In the genomic region with DNA sequence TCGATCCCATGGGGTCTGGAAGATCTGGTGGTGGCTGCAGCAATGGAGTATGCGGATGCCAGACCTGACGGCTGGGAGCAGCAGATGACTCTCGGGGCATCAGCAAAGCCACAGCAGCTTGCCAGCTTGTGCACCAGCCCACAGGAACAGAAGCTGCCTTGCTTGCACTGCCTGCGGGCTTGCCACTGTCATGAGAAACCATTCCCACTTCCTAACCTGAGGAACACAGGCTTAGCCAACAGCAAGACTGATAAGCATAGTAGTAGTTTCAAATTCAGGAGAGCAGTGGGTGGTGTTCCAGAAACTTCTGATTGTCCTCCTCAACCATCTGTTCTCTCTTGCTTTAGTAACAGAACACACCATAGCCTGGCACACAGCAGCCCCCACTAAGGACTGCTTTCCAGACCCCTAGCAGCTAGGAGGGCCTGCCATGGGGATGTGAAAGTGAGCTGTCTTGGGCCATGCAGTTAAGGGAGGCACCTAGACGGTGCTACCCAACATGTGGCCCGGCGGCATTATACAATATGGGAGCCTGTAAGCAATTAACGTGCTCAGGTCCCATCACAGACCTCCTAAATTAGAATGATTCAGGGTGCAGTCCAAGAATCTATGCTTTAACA, we compare ENCODE assay signal across 8 cellular contexts. TPM values are rescaled to one million over a fixed set of nuclear protein-coding genes. Genes with fewer than 3 reads are reported as not detected.
DNase-seq lines count a peak whose midpoint lies in the region; ATAC-seq, FAIRE-seq and TF ChIP-seq lines count a peak whose summit lies in the region.

No MANE protein-coding gene starts in this region.

- no peak overlapping the region for H3K4me3 Mint-ChIP-seq in MCF 10A (ENCODE audit: unreplicated experiment)
- peak overlapping the region; percentile 40 for H3K4me3 Mint-ChIP-seq in memory B cell
- H3K4me3 Mint-ChIP-seq in type B pancreatic cell: peak overlapping the region; percentile 70

- no TSS peak for BruUV-seq in MCF 10A (replicated peaks; lab: Mats Ljungman, UMichigan)
- no TSS peak for BruUV-seq in mammary epithelial cell (replicated peaks; lab: Mats Ljungman, UMichigan)
- BruUV-seq in K562 (replicated peaks; lab: Mats Ljungman, UMichigan): no TSS peak

- dilution Hi-C loops in mammary epithelial cell (cut with HindIII; ENCODE audit: low sequenced_read_pairs): no loop called here

- 95% methylated on average over 9 of the region's 9 CpGs for WGBS in mammary epithelial cell (ENCODE audit: low coverage, missing lambda C conversion rate)
- WGBS in K562 (ENCODE audit: insufficient coverage, low coverage, missing lambda C conversion rate): 91% methylated on average over 9 of the region's 9 CpGs
- 89% methylated on average over 3 of the region's 9 CpGs for WGBS in SK-N-SH (ENCODE audit: low lambda C conversion rate)

- POLR2A ChIA-PET in MCF 10A (lab: Yijun Ruan, JAX): no interaction called here
- POLR2A ChIA-PET in K562 (lab: Yijun Ruan, JAX): no interaction called here
- POLR2A ChIA-PET in SK-N-SH (lab: Yijun Ruan, JAX): no interaction called here

- H3K9me3 Mint-ChIP-seq in MCF 10A (ENCODE audit: unreplicated experiment) (no peaks in the 10 kb centered on the region), memory B cell (peaks cover 3% of the 10 kb centered on the region), type B pancreatic cell (no peaks in the 10 kb centered on the region)

- no peak overlapping the region for H3K4me2 ChIP-seq in mammary epithelial cell (ENCODE audit: insufficient read depth, low read depth, low read length)
- no peak overlapping the region for H3K4me2 ChIP-seq in K562 (ENCODE audit: insufficient read depth, low read length)
- no peak overlapping the region for H3K4me2 ChIP-seq in SK-N-SH

- H2AFZ ChIP-seq in mammary epithelial cell (ENCODE audit: low read depth, low read length): no peak overlapping the region
- no peak overlapping the region for H2AFZ ChIP-seq in K562 (ENCODE audit: low read depth, low read length)
- H2AFZ ChIP-seq in SK-N-SH (ENCODE audit: low read depth): no peak overlapping the region

- in situ Hi-C loops in mammary epithelial cell (cut with MboI; ENCODE audit: low sequenced_read_pairs in 2 of 2): no loop called here
- in situ Hi-C loops in K562 (cut with MboI): no loop called here

- H3K27me3 Mint-ChIP-seq in MCF 10A (ENCODE audit: insufficient read depth, unreplicated experiment) (no peaks in the 10 kb centered on the region), memory B cell (no peaks in the 10 kb centered on the region), type B pancreatic cell (no peaks in the 10 kb centered on the region)

- H3K36me3 Mint-ChIP-seq in MCF 10A (ENCODE audit: insufficient read depth, unreplicated experiment) (peaks cover 7% of the 10 kb centered on the region), memory B cell (peaks cover 23% of the 10 kb centered on the region), type B pancreatic cell (peaks cover 12% of the 10 kb centered on the region)

- CTCF ChIA-PET in MCF 10A (lab: Yijun Ruan, JAX): interaction anchor here (0.7 kb wide), 1 partner anchor 152 kb away, joined by 3 read pairs; no protein-coding TSS in a partner anchor
- CTCF ChIA-PET in mammary epithelial cell (lab: Charles Lee; ENCODE audit: low non-redundant PET): no interaction called here
- CTCF ChIA-PET in K562 (lab: Yijun Ruan, JAX; ENCODE audit: low intra/inter-chr PET ratio): no interaction called here
- CTCF ChIA-PET in SK-N-SH (lab: Yijun Ruan, JAX): no interaction called here

- H4K20me1 ChIP-seq in mammary epithelial cell (ENCODE audit: insufficient read depth, low read length): peaks cover 7% of the 10 kb centered on the region
- peaks cover 27% of the 10 kb centered on the region for H4K20me1 ChIP-seq in K562 (replicated peaks; ENCODE audit: control insufficient read depth, insufficient read depth, low read length)
- peaks cover 62% of the 10 kb centered on the region for H4K20me1 ChIP-seq in SK-N-SH (ENCODE audit: insufficient read depth)

- H3K27me3 ChIP-seq in mammary epithelial cell (ENCODE audit: insufficient read depth, low read length) (no peaks in the 10 kb centered on the region), K562 (ENCODE audit: control insufficient read depth in 2 of 2, insufficient read depth in 2 of 2, low read length in 2 of 2) (no peaks in the 10 kb centered on the region), SK-N-SH (ENCODE audit: insufficient read depth) (no peaks in the 10 kb centered on the region)

- TF ChIP-seq CTCF in MCF 10A (IDR thresholded peaks at IDR 0.05; ENCODE audit: unreplicated experiment) (no peak), mammary epithelial cell (conservative IDR thresholded peaks at IDR 0.05 in 1 of 2, IDR thresholded peaks at IDR 0.05 in 1 of 2; ENCODE audit: extremely low read depth in 1 of 2, insufficient read depth in 1 of 2, low read depth in 1 of 2, low read length in 2 of 2) (no peak), K562 (IDR thresholded peaks at IDR 0.05 in 2 of 3, conservative IDR thresholded peaks at IDR 0.05 in 1 of 3; ENCODE audit: insufficient read depth in 2 of 3, low read depth in 1 of 3, low read length in 3 of 3) (no peak), type B pancreatic cell (conservative IDR thresholded peaks at IDR 0.05) (no peak), SK-N-SH (IDR thresholded peaks at IDR 0.05) (no peak)

- no peak for TF ChIP-seq POLR2A in K562 (conservative IDR thresholded peaks at IDR 0.05)

- TF ChIP-seq EP300 in K562 (IDR thresholded peaks at IDR 0.05; ENCODE audit: low read length) (no peak), SK-N-SH (IDR thresholded peaks at IDR 0.05; ENCODE audit: borderline replicate concordance in 1 of 2, low read depth in 1 of 2, low read length in 1 of 2) (no peak)

- peaks cover 3% of the 10 kb centered on the region for H3K9me1 ChIP-seq in K562 (ENCODE audit: control insufficient read depth, insufficient read depth, low read length)

- H3K9me2 ChIP-seq in SK-N-SH: no peaks in the 10 kb centered on the region

- peaks cover 98% of the 10 kb centered on the region for H3K79me2 ChIP-seq in mammary epithelial cell (ENCODE audit: insufficient read depth, low read length)
- H3K79me2 ChIP-seq in K562 (ENCODE audit: control insufficient read depth, insufficient read depth, low read length): peaks cover 98% of the 10 kb centered on the region
- H3K79me2 ChIP-seq in SK-N-SH (ENCODE audit: insufficient read depth): peaks cover 69% of the 10 kb centered on the region

- no peak for FAIRE-seq in K562 (lab: Jason Lieb, UNC)

- no peak overlapping the region for H3K4me3 ChIP-seq in mammary epithelial cell (replicated peaks in 1 of 3; ENCODE audit: insufficient read depth in 1 of 3, low read depth in 2 of 3, low read length in 3 of 3)
- H3K4me3 ChIP-seq in K562: no peak overlapping the region
- no peak overlapping the region for H3K4me3 ChIP-seq in SK-N-SH (ENCODE audit: low read depth in 2 of 2, low read length in 1 of 2)

- ATAC-seq in K562: no peak
- peak; percentile 22 for ATAC-seq in memory B cell (ENCODE audit: low read depth)

- no peak for DNase-seq in MCF 10A (ENCODE audit: unreplicated experiment)
- no peak for DNase-seq in mammary epithelial cell
- DNase-seq in K562 (ENCODE audit: extremely low read depth in 1 of 4, low spot score in 3 of 4): no peak
- DNase-seq in memory B cell (ENCODE audit: low spot score in 2 of 2): no peak
- DNase-seq in type B pancreatic cell (ENCODE audit: extremely low spot score, unreplicated experiment): no peak
- DNase-seq in activated gamma-delta T cell treated with Interleukin-2 at 50 U/mL for 16 hours: no peak
- no peak for DNase-seq in dedifferentiated amniotic fluid mesenchymal stem cell (ENCODE audit: extremely low spot score)
- no peak for DNase-seq in SK-N-SH

- H3K9me3 ChIP-seq in mammary epithelial cell (replicated peaks; ENCODE audit: insufficient read depth, low read length) (no peaks in the 10 kb centered on the region), K562 (replicated peaks; ENCODE audit: control insufficient read depth, insufficient read depth, low read depth, low read length) (peaks cover 1% of the 10 kb centered on the region; the same call in 1 of the 2 replicates), SK-N-SH (no peaks in the 10 kb centered on the region)

- H3K9ac ChIP-seq in mammary epithelial cell (ENCODE audit: insufficient read depth, low read length): no peak overlapping the region
- peak overlapping the region in 1 of 2 experiments; percentile 28; a peak in 1 of 4 replicates for H3K9ac ChIP-seq in K562 (ENCODE audit: insufficient read depth in 1 of 2, low read depth in 2 of 2, low read length in 2 of 2)
- H3K9ac ChIP-seq in SK-N-SH: no peak overlapping the region

- no peaks in the 10 kb centered on the region for H3K36me3 ChIP-seq in mammary epithelial cell (ENCODE audit: insufficient read depth, low read length)
- H3K36me3 ChIP-seq in K562 (ENCODE audit: control insufficient read depth, insufficient read depth, low read length): peaks cover 42% of the 10 kb centered on the region
- peaks cover 0 to 1% of the 10 kb centered on the region in 2 experiments for H3K36me3 ChIP-seq in SK-N-SH (replicated peaks in 1 of 2; ENCODE audit: control insufficient read depth in 1 of 2, insufficient read depth in 2 of 2, low read length in 1 of 2)

- intact Hi-C loops in MCF 10A (cut with micrococcal nuclease) (no loop called here), mammary epithelial cell (cut with micrococcal nuclease) (loop anchor here (2.0 kb wide), 1 partner anchor 43 kb away; no protein-coding TSS in a partner anchor), K562 (cut with micrococcal nuclease) (no loop called here)

- H3K4me1 Mint-ChIP-seq in MCF 10A (ENCODE audit: insufficient read depth, unreplicated experiment) (peaks cover 50% of the 10 kb centered on the region), memory B cell (peaks cover 63% of the 10 kb centered on the region), type B pancreatic cell (ENCODE audit: unreplicated experiment) (peaks cover 57% of the 10 kb centered on the region)

- H3K4me1 ChIP-seq in mammary epithelial cell (ENCODE audit: insufficient read depth, low read length): peaks cover 19% of the 10 kb centered on the region
- H3K4me1 ChIP-seq in K562 (replicated peaks in 1 of 2; ENCODE audit: control insufficient read depth in 2 of 2, insufficient read depth in 2 of 2, low read length in 2 of 2): peaks cover 32 to 33% of the 10 kb centered on the region in 2 experiments
- H3K4me1 ChIP-seq in SK-N-SH (ENCODE audit: control insufficient read depth in 1 of 2, insufficient read depth in 2 of 2, low read depth in 1 of 2, low read length in 1 of 2): peaks cover 0 to 17% of the 10 kb centered on the region in 2 experiments; a peak in 2 of 4 replicates

- H3F3A ChIP-seq in SK-N-SH (replicated peaks; ENCODE audit: insufficient read depth): no peaks in the 10 kb centered on the region

- TF ChIP-seq RAD21 in K562 (CRISPR knock-in tag; conservative IDR thresholded peaks at IDR 0.05 in 1 of 2, IDR thresholded peaks at IDR 0.05 in 1 of 2): no peak
- TF ChIP-seq RAD21 in SK-N-SH (IDR thresholded peaks at IDR 0.05; ENCODE audit: low read length): no peak

- H3K27ac ChIP-seq in mammary epithelial cell (ENCODE audit: insufficient read depth, low read depth, low read length) (no peak overlapping the region), K562 (ENCODE audit: extremely low read depth, low read depth, low read length) (no peak overlapping the region), SK-N-SH (ENCODE audit: low read depth in 2 of 2, low read length in 1 of 2) (no peak overlapping the region)

- H3K27ac Mint-ChIP-seq in MCF 10A (ENCODE audit: low read depth, unreplicated experiment) (peak overlapping the region; percentile 18), memory B cell (peak overlapping the region; percentile 80), type B pancreatic cell (peak overlapping the region; percentile 74)

RNA-seq across cellular contexts. Expression of gene ANXA11, which starts 7.3 kb away (rescaled TPM):
- total RNA-seq in MCF 10A (2022) (68.5 and 93.8 TPM in 2 replicates), mammary epithelial cell (100 to 1,000 TPM in 1 of 2 donors, 10 to 100 TPM in 1; 36.8 to 117 TPM), K562 (2014; rRNA removed) (109 and 153 TPM in 2 replicates), K562 (2014; rRNA removed; fragmentation: Illumina TruSeq; extraction: Trizol) (107 and 116 TPM in 2 replicates), K562 (2015; rRNA removed; fragmentation: Illumina TruSeq; extraction: Trizol) (148 and 173 TPM in 2 replicates), K562 (2021) (182 and 201 TPM in 2 replicates), type B pancreatic cell (ENCODE audit: low replicate concordance) (122 and 248 TPM in 2 replicates)
- polyA plus RNA-seq in mammary epithelial cell (75.0 TPM), K562 (2011; rRNA removed) (110 and 146 TPM in 2 replicates), K562 (2014; fragmentation: Illumina TruSeq; extraction: Trizol) (212 and 243 TPM in 2 replicates), K562 (2014; fragmentation: Nextera tagmentation; extraction: Ambion mirVana) (10 to 100 TPM; 43.6 to 70.0 TPM), K562 (2014; rRNA removed) (95.7 and 97.6 TPM in 2 replicates), SK-N-SH (2012; rRNA removed) (50.9 and 53.6 TPM in 2 replicates)
- 154 TPM for polyA minus RNA-seq in mammary epithelial cell
- 76.5 and 119 TPM in 2 replicates for total RNA-seq in K562 (2011; cell fraction: chromatin; rRNA removed; ENCODE audit: low replicate concordance)
- 60.7 and 61.5 TPM in 2 replicates for total RNA-seq in K562 (2011; cell fraction: nucleolus; rRNA removed)
- total RNA-seq in K562 (2011; cell fraction: nucleoplasm; rRNA removed): 69.1 and 105 TPM in 2 replicates
- 75.9 and 170 TPM in 2 replicates for polyA plus RNA-seq in K562 (2011; cell fraction: cytosol; rRNA removed)
- polyA plus RNA-seq in K562 (2011; cell fraction: nucleus; rRNA removed): 61.3 and 66.0 TPM in 2 replicates
- 265 and 356 TPM in 2 replicates for polyA plus RNA-seq in K562 (2012)
- 62.3 and 65.3 TPM in 2 replicates for polyA minus RNA-seq in K562 (2011; rRNA and poly(A)+ RNA removed)
- polyA minus RNA-seq in K562 (2011; cell fraction: cytosol; rRNA and poly(A)+ RNA removed): 86.2 and 98.5 TPM in 2 replicates
- 25.7 and 32.5 TPM in 2 replicates for polyA minus RNA-seq in K562 (2011; cell fraction: nucleus; rRNA and poly(A)+ RNA removed)
- 42.2 and 48.2 TPM in 2 replicates for polyA plus RNA-seq in SK-N-SH (2012; cell fraction: cytosol; rRNA removed)
- 59.9 and 66.6 TPM in 2 replicates for polyA plus RNA-seq in SK-N-SH (2012; cell fraction: nucleus; rRNA removed)

Comparison
In these comparisons a context has a peak if more than half of its experiments do, and no peak if none do; other contexts are left out.
1. H3K27ac Mint-ChIP-seq: peak in every context shown above with its lines; median percentile 80 in memory B cell; 74 in type B pancreatic cell; 18 in MCF 10A.